Comparison of ENCODE assay signal across 17 cellular contexts in the genomic region with DNA sequence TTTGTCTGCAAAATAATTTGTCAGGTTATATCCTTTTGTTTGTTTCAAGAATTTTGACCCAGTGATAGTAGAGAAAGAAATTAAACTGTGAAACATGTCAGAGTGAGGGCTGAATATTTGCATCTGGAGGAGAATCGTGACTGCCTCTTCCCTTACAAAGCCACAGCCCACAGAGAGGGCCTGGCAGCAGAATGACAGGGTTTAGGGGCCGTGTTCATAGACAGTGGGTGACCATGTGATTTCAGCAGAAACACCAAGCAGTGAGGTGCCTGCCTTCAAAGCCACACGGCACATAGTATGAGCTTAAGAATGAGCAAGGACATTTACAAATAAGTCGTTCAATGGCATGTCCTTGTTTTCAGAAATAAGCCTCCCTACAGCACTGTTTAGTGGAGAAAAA. TPM values are rescaled to one million over a fixed set of nuclear protein-coding genes. Genes with fewer than 3 reads are reported as not detected.
A peak's percentile ranks its signal among the peaks of the same experiment; 100 is the strongest.
DNase-seq lines count a peak whose midpoint lies in the region; ATAC-seq, FAIRE-seq and TF ChIP-seq lines count a peak whose summit lies in the region.
"Had no signal": no experiment of that assay in that cellular context is flagged by ENCODE, and none has a peak within 500 bp of the region (broad histone marks: within the 10 kb centered on the region; RNA-seq: fewer than 3 reads in every experiment).

No MANE protein-coding gene starts in this region.

- peaks cover 14% of the 10 kb centered on the region for H3K36me3 Mint-ChIP-seq in T-cell

- H3K27ac ChIP-seq in HepG2 (ENCODE audit: extremely low read length, insufficient read depth, low read length) = peak overlapping the region; percentile 79
- H3K27ac ChIP-seq: coronary artery, GM23248, skin epidermis, upper lobe of left lung had no signal

- H3K9me3 ChIP-seq in HepG2 (ENCODE audit: low read length) = peaks cover 13% of the 10 kb centered on the region
- H3K9me3 ChIP-seq: upper lobe of left lung had no signal

- no peaks in the 10 kb centered on the region for H3K27me3 Mint-ChIP-seq in T-cell
- no peaks in the 10 kb centered on the region for H3K27me3 Mint-ChIP-seq in stimulated activated naive CD8-positive, alpha-beta T cell treated with anti-CD3 and anti-CD28 coated beads, Interleukin-15, amount 100 ng/mL, for 72 hours

- CTCF ChIA-PET in T-cell (lab: Charles Lee) = no interaction called here
- CTCF ChIA-PET in HepG2 (lab: Yijun Ruan, JAX; ENCODE audit: low intra/inter-chr PET ratio, low total read pairs) = no interaction called here

- H3K4me3 ChIP-seq in HepG2 (replicated peaks in 1 of 3; ENCODE audit: insufficient read depth in 1 of 3, low read depth in 2 of 3, low read length in 3 of 3) = no peak overlapping the region
- H3K4me3 ChIP-seq: coronary artery, GM23248, skin epidermis, upper lobe of left lung had no signal

- H3K4me2 ChIP-seq in HepG2 (ENCODE audit: low read depth, low read length) = peak overlapping the region; percentile 76

- TF ChIP-seq EP300 in HepG2 (IDR thresholded peaks at IDR 0.05; ENCODE audit: low read depth in 2 of 2, low read length in 2 of 2) (no peak), HepG2 (CRISPR knock-in tag; IDR thresholded peaks at IDR 0.05; ENCODE audit: borderline replicate concordance) (no peak)

- no peak for TF ChIP-seq POLR2A in HepG2 (IDR thresholded peaks at IDR 0.05; ENCODE audit: insufficient read depth in 1 of 2, low read depth in 2 of 2, low read length in 2 of 2)

- no peaks in the 10 kb centered on the region for H4K20me1 ChIP-seq in HepG2 (ENCODE audit: insufficient read depth, low read length)

- no peak for FAIRE-seq in HepG2 (lab: Jason Lieb, UNC)

- TF ChIP-seq CTCF in HepG2 (CRISPR knock-in tag; IDR thresholded peaks at IDR 0.05) = no peak

- ATAC-seq in T-cell (replicated peaks in 1 of 4) (peak; percentile 50 to 94 (median 80)), HepG2 (no peak), GM21737 (IDR thresholded peaks at IDR 0.05; ENCODE audit: unreplicated experiment) (no peak), GM18520 (IDR thresholded peaks at IDR 0.05; ENCODE audit: unreplicated experiment) (no peak), HG03196 (IDR thresholded peaks at IDR 0.05; ENCODE audit: unreplicated experiment) (no peak)
- ATAC-seq in stimulated activated naive CD8-positive, alpha-beta T cell treated with anti-CD3 and anti-CD28 coated beads, Interleukin-15, amount 100 ng/mL, for 72 hours = peak; percentile 100

- H2AFZ ChIP-seq in HepG2 (ENCODE audit: low read length) = no peak overlapping the region
- H2AFZ ChIP-seq: GM23248 had no signal

- DNase-seq in activated T-cell treated with anti-CD3 and anti-CD28 coated beads, Interleukin-2, amount 50 U/mL, for 48 hours = peak; percentile 29 to 40
- DNase-seq in activated T-cell treated with anti-CD3 and anti-CD28 coated beads for 4 hours = no peak
- peak in 30 of 34 experiments; percentile 2 to 52 (median 20) for DNase-seq in T-cell
- DNase-seq in HepG2 (ENCODE audit: low spot score) = no peak
- peak; percentile 55 to 59 for DNase-seq in stimulated activated naive CD8-positive, alpha-beta T cell treated with anti-CD3 and anti-CD28 coated beads, Interleukin-15, amount 100 ng/mL, for 72 hours
- DNase-seq: activated CD4-positive, alpha-beta T cell treated with anti-CD3 and anti-CD28 coated beads, Interleukin-2, amount 50 U/mL, for 1 hour; amniotic stem cell; DMS 273 treated with DMSO at 0.1 percent for 48 hours; GM23248; NCI-H1092; occipital lobe; upper lobe of left lung had no signal

- H3K4me1 Mint-ChIP-seq in T-cell = peaks cover 16 to 28% (median 25%) of the 10 kb centered on the region in 3 donors
- peaks cover 42% of the 10 kb centered on the region for H3K4me1 Mint-ChIP-seq in stimulated activated naive CD8-positive, alpha-beta T cell treated with anti-CD3 and anti-CD28 coated beads, Interleukin-15, amount 100 ng/mL, for 72 hours

- H3K9ac ChIP-seq in HepG2 (ENCODE audit: insufficient read depth, low read depth, low read length) = no peak overlapping the region
- H3K9ac ChIP-seq: GM23248 had no signal

- H3K4me1 ChIP-seq in HepG2 (ENCODE audit: insufficient read depth, low read length) = peaks cover 34% of the 10 kb centered on the region
- H3K4me1 ChIP-seq: upper lobe of left lung had no signal

- intact Hi-C loops in HepG2 (cut with micrococcal nuclease; ENCODE audit: unreplicated experiment) = no loop called here

- H3K27me3 ChIP-seq in HepG2 (ENCODE audit: control insufficient read depth in 1 of 2, insufficient read depth in 2 of 2, low read length in 2 of 2) = no peaks in the 10 kb centered on the region
- H3K27me3 ChIP-seq: upper lobe of left lung had no signal

- in situ Hi-C loops in HepG2 (cut with HindIII; ENCODE audit: extremely low pct_ligation_motif_present, low pct_unique_long_range_greater_than_20kb) = no loop called here

- H3K27ac Mint-ChIP-seq in T-cell = peak overlapping the region; percentile 58 to 75
- peak overlapping the region; percentile 36 to 72 for H3K27ac Mint-ChIP-seq in stimulated activated naive CD8-positive, alpha-beta T cell treated with anti-CD3 and anti-CD28 coated beads, Interleukin-15, amount 100 ng/mL, for 72 hours

- peak overlapping the region in 1 of 3 donors; percentile 6 for H3K4me3 Mint-ChIP-seq in T-cell
- H3K4me3 Mint-ChIP-seq in stimulated activated naive CD8-positive, alpha-beta T cell treated with anti-CD3 and anti-CD28 coated beads, Interleukin-15, amount 100 ng/mL, for 72 hours = peak overlapping the region; percentile 41 to 50

- no peaks in the 10 kb centered on the region for H3K36me3 ChIP-seq in HepG2 (replicated peaks in 1 of 2; ENCODE audit: control insufficient read depth in 1 of 2, insufficient read depth in 2 of 2, low read length in 2 of 2)
- H3K36me3 ChIP-seq: upper lobe of left lung had no signal

- H3K79me2 ChIP-seq in HepG2 (ENCODE audit: insufficient read depth, low read length) = no peaks in the 10 kb centered on the region

- 36% methylated on average over 4 of the region's 4 CpGs for WGBS in HepG2 (ENCODE audit: low lambda C conversion rate)

- H3K9me3 Mint-ChIP-seq in T-cell = peaks cover 0 to 20% (median 15%) of the 10 kb centered on the region in 3 donors
- H3K9me3 Mint-ChIP-seq in stimulated activated naive CD8-positive, alpha-beta T cell treated with anti-CD3 and anti-CD28 coated beads, Interleukin-15, amount 100 ng/mL, for 72 hours = peaks cover 30 to 44% of the 10 kb centered on the region in 2 donors

- no TSS peak for BruUV-seq in HepG2 (replicated peaks; lab: Mats Ljungman, UMichigan)

- no peak for TF ChIP-seq RAD21 in HepG2 (CRISPR knock-in tag; IDR thresholded peaks at IDR 0.05)

- POLR2A ChIA-PET in T-cell (lab: Charles Lee) = no interaction called here
- POLR2A ChIA-PET in HepG2 (lab: Yijun Ruan, JAX) = interaction anchor here (1.1 to 1.5 kb wide), 2 partner anchors 24 to 145 kb away, joined by 3 read pairs; partner anchors contain the start of gene COQ2

TF ChIP-seq in HepG2, 621 proteins besides CTCF, POLR2A, EP300 and RAD21 (continues in another document):
- TF ChIP-seq AGO1 (IDR thresholded peaks at IDR 0.05; ENCODE audit: low read depth, low read length, poor library complexity, severe bottlenecking) = no peak
- TF ChIP-seq ZFP36 (IDR thresholded peaks at IDR 0.05; ENCODE audit: borderline replicate concordance, low read depth, low read length, partially characterized antibody) = no peak
- no peak for TF ChIP-seq ZMYM3 (CRISPR knock-in tag; IDR thresholded peaks at IDR 0.05)
- no peak for TF ChIP-seq ZKSCAN5 (CRISPR knock-in tag; IDR thresholded peaks at IDR 0.05)
- no peak for TF ChIP-seq ZNF205 (CRISPR knock-in tag; IDR thresholded peaks at IDR 0.05)
- no peak for TF ChIP-seq ZNF136 (CRISPR knock-in tag; IDR thresholded peaks at IDR 0.05; ENCODE audit: low read depth)
- TF ChIP-seq, protein P1, sequence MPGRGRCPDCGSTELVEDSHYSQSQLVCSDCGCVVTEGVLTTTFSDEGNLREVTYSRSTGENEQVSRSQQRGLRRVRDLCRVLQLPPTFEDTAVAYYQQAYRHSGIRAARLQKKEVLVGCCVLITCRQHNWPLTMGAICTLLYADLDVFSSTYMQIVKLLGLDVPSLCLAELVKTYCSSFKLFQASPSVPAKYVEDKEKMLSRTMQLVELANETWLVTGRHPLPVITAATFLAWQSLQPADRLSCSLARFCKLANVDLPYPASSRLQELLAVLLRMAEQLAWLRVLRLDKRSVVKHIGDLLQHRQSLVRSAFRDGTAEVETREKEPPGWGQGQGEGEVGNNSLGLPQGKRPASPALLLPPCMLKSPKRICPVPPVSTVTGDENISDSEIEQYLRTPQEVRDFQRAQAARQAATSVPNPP (CRISPR knock-in tag; IDR thresholded peaks at IDR 0.05) = no peak
- no peak for TF ChIP-seq PLRG1 (conservative IDR thresholded peaks at IDR 0.05)
- TF ChIP-seq ZKSCAN8 (CRISPR knock-in tag; IDR thresholded peaks at IDR 0.05; ENCODE audit: borderline replicate concordance) = no peak
- no peak for TF ChIP-seq ZBTB20 (CRISPR knock-in tag; IDR thresholded peaks at IDR 0.05; ENCODE audit: borderline replicate concordance, low read depth)
- no peak for TF ChIP-seq GFI1 (CRISPR knock-in tag; IDR thresholded peaks at IDR 0.05; ENCODE audit: borderline replicate concordance)

RNA-seq across cellular contexts. Expression of gene PLAC8, which starts 24.4 kb away (rescaled TPM):
- total RNA-seq in T-cell (100 to 1,000 TPM; 124 to 318 (median 147) TPM), HepG2 (2016; rRNA removed; fragmentation: Illumina TruSeq; extraction: Trizol) (3.0 and 4.1 TPM in 2 replicates)
- total RNA-seq in HepG2 (2016; cell fraction: cytosol; rRNA removed; fragmentation: Illumina TruSeq; extraction: Trizol; ENCODE audit: low read depth) = 0.26 TPM in 1 of 2 replicates, not detected in the other
- 4.4 and 5.4 TPM in 2 replicates for total RNA-seq in HepG2 (2016; cell fraction: insoluble cytoplasmic fraction; rRNA removed; fragmentation: Illumina TruSeq; extraction: Trizol)
- total RNA-seq in HepG2 (2016; cell fraction: membrane; rRNA removed; fragmentation: Illumina TruSeq; extraction: Trizol) = 0.41 and 1.4 TPM in 2 replicates
- 0.62 and 2.0 TPM in 2 replicates for total RNA-seq in HepG2 (2016; cell fraction: nucleus; rRNA removed; fragmentation: Illumina TruSeq; extraction: Trizol)
- 114 and 174 TPM in 2 replicates for polyA plus RNA-seq in HepG2 (2011; rRNA removed)
- 89.3 and 91.5 TPM in 2 replicates for polyA plus RNA-seq in HepG2 (2011; cell fraction: cytosol; rRNA removed)
- 32.8 and 35.4 TPM in 2 replicates for polyA plus RNA-seq in HepG2 (2011; cell fraction: nucleus; rRNA removed)
- 48.6 and 109 TPM in 2 replicates for polyA plus RNA-seq in HepG2 (2012)
- polyA plus RNA-seq in HepG2 (2016; cell fraction: cytosol; fragmentation: Illumina TruSeq; extraction: Trizol; ENCODE audit: low read depth) = 0.60 and 0.87 TPM in 2 replicates
- 2.7 and 7.6 TPM in 2 replicates for polyA plus RNA-seq in HepG2 (2016; cell fraction: insoluble cytoplasmic fraction; fragmentation: Illumina TruSeq; extraction: Trizol; ENCODE audit: low read depth)
- polyA plus RNA-seq in HepG2 (2016; cell fraction: membrane; fragmentation: Illumina TruSeq; extraction: Trizol; ENCODE audit: low read depth) = 1.3 and 1.9 TPM in 2 replicates
- polyA plus RNA-seq in HepG2 (2016; cell fraction: nucleus; fragmentation: Illumina TruSeq; extraction: Trizol; ENCODE audit: insufficient read depth, low read depth) = 2.5 and 2.6 TPM in 2 replicates
- polyA minus RNA-seq in HepG2 (2011; rRNA and poly(A)+ RNA removed; ENCODE audit: low replicate concordance) = 14.2 and 63.9 TPM in 2 replicates
- polyA minus RNA-seq in HepG2 (2011; cell fraction: cytosol; rRNA and poly(A)+ RNA removed) = 51.4 and 53.3 TPM in 2 replicates
- 30.3 and 46.6 TPM in 2 replicates for polyA minus RNA-seq in HepG2 (2011; cell fraction: nucleus; rRNA and poly(A)+ RNA removed)
- total RNA-seq: GM23248 had no signal

Comparison
In these comparisons a context has a peak if more than half of its experiments do, and no peak if none do; other contexts are left out.
1. DNase-seq: peak in activated T-cell treated with anti-CD3 and anti-CD28 coated beads, Interleukin-2, amount 50 U/mL, for 48 hours (2 of 2), T-cell (30 of 34) and stimulated activated naive CD8-positive, alpha-beta T cell treated with anti-CD3 and anti-CD28 coated beads, Interleukin-15, amount 100 ng/mL, for 72 hours (2 of 2); none in activated T-cell treated with anti-CD3 and anti-CD28 coated beads for 4 hours (single experiment) and HepG2 (single experiment).
2. ATAC-seq: peak in T-cell (4 of 4) and stimulated activated naive CD8-positive, alpha-beta T cell treated with anti-CD3 and anti-CD28 coated beads, Interleukin-15, amount 100 ng/mL, for 72 hours (single experiment); none in HepG2 (single experiment), GM21737 (single experiment), GM18520 (single experiment) and HG03196 (single experiment).
3. RNA of gene PLAC8, which starts 24.4 kb away (total RNA-seq): 124 to 318 TPM in T-cell; 0.26 to 5.4 TPM in HepG2; every median in the first group is over 10 times any median in the second.